Comparison of ENCODE assay signal across 8 cellular contexts in genomic region chr4:168183717-168184571, GRCh38.
DNase-seq lines count a peak whose midpoint lies in the region; ATAC-seq, FAIRE-seq and TF ChIP-seq lines count a peak whose summit lies in the region.

No MANE protein-coding gene starts in this region.

- H3K4me2 ChIP-seq in HepG2 (ENCODE audit: low read depth, low read length), result no peak overlapping the region

- H3K36me3 ChIP-seq in bronchial epithelial cell (ENCODE audit: control insufficient read depth, insufficient read depth, low read length) (no peaks in the 10 kb centered on the region), HepG2 (replicated peaks in 1 of 2; ENCODE audit: control insufficient read depth in 1 of 2, insufficient read depth in 2 of 2, low read length in 2 of 2) (no peaks in the 10 kb centered on the region)

- CTCF ChIA-PET in HepG2 (lab: Yijun Ruan, JAX; ENCODE audit: low intra/inter-chr PET ratio, low total read pairs), result interaction anchor here (1.3 kb wide), 1 partner anchor 734 kb away, joined by 3 read pairs; no protein-coding TSS in a partner anchor

- no peak for ATAC-seq in HepG2
- ATAC-seq in stimulated activated effector memory CD8-positive, alpha-beta T cell treated with anti-CD3 and anti-CD28 coated beads, Interleukin-12 subunit alpha, Interleukin-12 subunit beta, amount 100 ng/mL, for 72 hours, result no peak

- H3K4me1 Mint-ChIP-seq in stimulated activated effector memory CD8-positive, alpha-beta T cell treated with anti-CD3 and anti-CD28 coated beads, Interleukin-12 subunit alpha, Interleukin-12 subunit beta, amount 100 ng/mL, for 72 hours, result peaks cover 4% of the 10 kb centered on the region

- TF ChIP-seq CTCF in bronchial epithelial cell (IDR thresholded peaks at IDR 0.05; ENCODE audit: insufficient read depth, low read length, severe bottlenecking), result peak; percentile 24
- peak; percentile 60 for TF ChIP-seq CTCF in HepG2 (CRISPR knock-in tag; IDR thresholded peaks at IDR 0.05)

- no peaks in the 10 kb centered on the region for H3K36me3 Mint-ChIP-seq in stimulated activated effector memory CD8-positive, alpha-beta T cell treated with anti-CD3 and anti-CD28 coated beads, Interleukin-12 subunit alpha, Interleukin-12 subunit beta, amount 100 ng/mL, for 72 hours

- H3K27me3 ChIP-seq in bronchial epithelial cell (ENCODE audit: control insufficient read depth, insufficient read depth, low read length) (no peaks in the 10 kb centered on the region), HepG2 (ENCODE audit: control insufficient read depth in 1 of 2, insufficient read depth in 2 of 2, low read length in 2 of 2) (no peaks in the 10 kb centered on the region)

- H3K27ac Mint-ChIP-seq in stimulated activated effector memory CD8-positive, alpha-beta T cell treated with anti-CD3 and anti-CD28 coated beads, Interleukin-12 subunit alpha, Interleukin-12 subunit beta, amount 100 ng/mL, for 72 hours, result no peak overlapping the region

- TF ChIP-seq EP300 in HepG2 (IDR thresholded peaks at IDR 0.05; ENCODE audit: low read depth in 2 of 2, low read length in 2 of 2) (no peak), HepG2 (CRISPR knock-in tag; IDR thresholded peaks at IDR 0.05; ENCODE audit: borderline replicate concordance) (no peak)

- no peaks in the 10 kb centered on the region for H4K20me1 ChIP-seq in HepG2 (ENCODE audit: insufficient read depth, low read length)

- DNase-seq in NCI-H82 (lab: John Stamatoyannopoulos, UW) (peak; percentile 22), NCI-H82 treated with DMSO at 0.1 percent for 48 hours (lab: John Stamatoyannopoulos, UW; ENCODE audit: unreplicated experiment) (no peak), NCI-H2029 (lab: John Stamatoyannopoulos, UW) (peak; percentile 8), bronchial epithelial cell (ENCODE audit: low read depth) (peak; percentile 54), HepG2 (ENCODE audit: low spot score) (peak; percentile 14), DMS79 treated with DMSO at 0.1 percent for 48 hours (lab: John Stamatoyannopoulos, UW) (no peak)
- DNase-seq in activated effector memory CD4-positive, alpha-beta T cell treated with anti-CD3 and anti-CD28 coated beads, Interleukin-2, amount 50 U/mL, for 16 hours, result no peak
- no peak for DNase-seq in stimulated activated effector memory CD8-positive, alpha-beta T cell treated with anti-CD3 and anti-CD28 coated beads, Interleukin-12 subunit alpha, Interleukin-12 subunit beta, amount 100 ng/mL, for 72 hours (ENCODE audit: low spot score in 2 of 2)

- intact Hi-C loops in HepG2 (cut with micrococcal nuclease; ENCODE audit: unreplicated experiment), result loop anchor here (1.0 to 5.0 kb wide), 3 partner anchors 401 to 1383 kb away; no protein-coding TSS in a partner anchor

- no peak overlapping the region for H3K4me3 Mint-ChIP-seq in stimulated activated effector memory CD8-positive, alpha-beta T cell treated with anti-CD3 and anti-CD28 coated beads, Interleukin-12 subunit alpha, Interleukin-12 subunit beta, amount 100 ng/mL, for 72 hours

- POLR2A ChIA-PET in HepG2 (lab: Yijun Ruan, JAX), result no interaction called here

- no peaks in the 10 kb centered on the region for H3K9me3 Mint-ChIP-seq in stimulated activated effector memory CD8-positive, alpha-beta T cell treated with anti-CD3 and anti-CD28 coated beads, Interleukin-12 subunit alpha, Interleukin-12 subunit beta, amount 100 ng/mL, for 72 hours

- BruUV-seq in HepG2 (replicated peaks; lab: Mats Ljungman, UMichigan), result no TSS peak

- H3K9me3 ChIP-seq in HepG2 (ENCODE audit: low read length), result no peaks in the 10 kb centered on the region

- under 1% methylated on average over 6 of the region's 6 CpGs for WGBS in HepG2 (ENCODE audit: low lambda C conversion rate)

- in situ Hi-C loops in HepG2 (cut with HindIII; ENCODE audit: extremely low pct_ligation_motif_present, low pct_unique_long_range_greater_than_20kb), result loop anchor here (25.0 kb wide), 2 partner anchors 728 to 1303 kb away; no protein-coding TSS in a partner anchor

- no peaks in the 10 kb centered on the region for H3K79me2 ChIP-seq in HepG2 (ENCODE audit: insufficient read depth, low read length)

- no peaks in the 10 kb centered on the region for H3K4me1 ChIP-seq in HepG2 (ENCODE audit: insufficient read depth, low read length)

- TF ChIP-seq RAD21 in HepG2 (CRISPR knock-in tag; IDR thresholded peaks at IDR 0.05), result no peak

- H3K9ac ChIP-seq in HepG2 (ENCODE audit: insufficient read depth, low read depth, low read length), result no peak overlapping the region

- no peak for TF ChIP-seq POLR2A in HepG2 (IDR thresholded peaks at IDR 0.05; ENCODE audit: insufficient read depth in 1 of 2, low read depth in 2 of 2, low read length in 2 of 2)

- FAIRE-seq in bronchial epithelial cell (lab: Jason Lieb, UNC) (no peak), HepG2 (lab: Jason Lieb, UNC) (peak; percentile 51)

- H3K27ac ChIP-seq in HepG2 (ENCODE audit: extremely low read length, insufficient read depth, low read length), result no peak overlapping the region

- H3K4me3 ChIP-seq in bronchial epithelial cell (ENCODE audit: low read depth, low read length) (no peak overlapping the region), HepG2 (replicated peaks in 1 of 3; ENCODE audit: insufficient read depth in 1 of 3, low read depth in 2 of 3, low read length in 3 of 3) (no peak overlapping the region)

- H2AFZ ChIP-seq in HepG2 (ENCODE audit: low read length), result no peak overlapping the region

TF ChIP-seq in HepG2, 621 proteins besides CTCF, POLR2A, EP300 and RAD21:
- peak; percentile 73 for TF ChIP-seq STAG1 (CRISPR knock-in tag; IDR thresholded peaks at IDR 0.05)
- no peak for TF ChIP-seq HNF4A (CRISPR knock-in tag; IDR thresholded peaks at IDR 0.05)
- no peak for TF ChIP-seq FOXM1 (CRISPR knock-in tag; IDR thresholded peaks at IDR 0.05)
- TF ChIP-seq, protein P1, sequence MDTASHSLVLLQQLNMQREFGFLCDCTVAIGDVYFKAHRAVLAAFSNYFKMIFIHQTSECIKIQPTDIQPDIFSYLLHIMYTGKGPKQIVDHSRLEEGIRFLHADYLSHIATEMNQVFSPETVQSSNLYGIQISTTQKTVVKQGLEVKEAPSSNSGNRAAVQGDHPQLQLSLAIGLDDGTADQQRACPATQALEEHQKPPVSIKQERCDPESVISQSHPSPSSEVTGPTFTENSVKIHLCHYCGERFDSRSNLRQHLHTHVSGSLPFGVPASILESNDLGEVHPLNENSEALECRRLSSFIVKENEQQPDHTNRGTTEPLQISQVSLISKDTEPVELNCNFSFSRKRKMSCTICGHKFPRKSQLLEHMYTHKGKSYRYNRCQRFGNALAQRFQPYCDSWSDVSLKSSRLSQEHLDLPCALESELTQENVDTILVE (CRISPR knock-in tag; IDR thresholded peaks at IDR 0.05), result no peak
- no peak for TF ChIP-seq GTF2F1 (IDR thresholded peaks at IDR 0.05; ENCODE audit: low read length)
- no peak for TF ChIP-seq DNMT1 (CRISPR knock-in tag; IDR thresholded peaks at IDR 0.05)
- TF ChIP-seq SMC3 (IDR thresholded peaks at IDR 0.05; ENCODE audit: low read length), result 0 out of 2 replicates have a peak, but pooled peaks have one; percentile 9
- TF ChIP-seq CENPT (CRISPR knock-in tag; IDR thresholded peaks at IDR 0.05; ENCODE audit: low read depth), result no peak
TF ChIP-seq in HepG2: peak in this region for 2.

Comparison
In these comparisons a context has a peak if more than half of its experiments do, and no peak if none do; other contexts are left out.
1. DNase-seq: peak in NCI-H82 (single experiment), NCI-H2029 (single experiment), bronchial epithelial cell (single experiment) and HepG2 (single experiment); none in NCI-H82 treated with DMSO at 0.1 percent for 48 hours (single experiment), activated effector memory CD4-positive, alpha-beta T cell treated with anti-CD3 and anti-CD28 coated beads, Interleukin-2, amount 50 U/mL, for 16 hours (single experiment), stimulated activated effector memory CD8-positive, alpha-beta T cell treated with anti-CD3 and anti-CD28 coated beads, Interleukin-12 subunit alpha, Interleukin-12 subunit beta, amount 100 ng/mL, for 72 hours (0 of 2) and DMS79 treated with DMSO at 0.1 percent for 48 hours (single experiment).